ENCODE assay signal across 9 cellular contexts in the genomic region with DNA sequence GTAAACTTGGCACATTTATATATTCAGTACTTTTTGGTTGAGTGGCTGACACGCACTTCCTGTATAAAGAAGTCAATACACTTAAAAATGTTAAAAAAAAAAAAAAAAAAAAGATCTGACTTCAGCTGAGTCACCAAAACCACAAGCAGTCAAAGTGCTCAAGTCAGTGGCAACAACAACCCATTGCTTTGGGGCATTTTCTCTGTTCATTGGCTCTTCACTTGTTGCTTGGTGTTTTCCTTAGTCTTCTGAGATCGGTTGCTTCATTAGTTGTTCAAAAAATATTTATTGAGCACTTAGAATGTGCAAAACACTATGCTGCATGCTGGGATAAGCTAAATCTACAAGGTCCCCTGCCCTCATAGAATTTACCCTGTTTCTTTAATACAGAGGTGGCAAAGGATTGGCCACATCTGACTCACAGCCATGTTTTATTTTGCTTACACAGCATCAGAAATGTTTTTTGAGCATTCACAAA.
DNase-seq lines count a peak whose midpoint lies in the region; ATAC-seq and TF ChIP-seq lines count a peak whose summit lies in the region.
"Had no signal": no experiment of that assay in that cellular context is flagged by ENCODE, and none has a peak within 500 bp of the region (broad histone marks: within the 10 kb centered on the region; RNA-seq: fewer than 3 reads in every experiment).

No MANE protein-coding gene starts in this region.

- peak; percentile 93 for DNase-seq in Caki2 (ENCODE audit: low read depth)
- DNase-seq in T-helper 1 cell = peak in 4 of 5 donors; percentile 38 to 89 (median 44)
- DNase-seq in chondrocyte (ENCODE audit: low spot score) = no peak
- no peak for DNase-seq in NK-92 treated with Interleukin-12 subunit alpha and Interleukin-12 subunit beta, amount 100 ng/mL, for 24 hours (lab: John Stamatoyannopoulos, UW)
- no peak for DNase-seq in NCI-H345 (lab: John Stamatoyannopoulos, UW)

- peak overlapping the region; percentile 52 for H3K27ac Mint-ChIP-seq in chondrocyte (ENCODE audit: unreplicated experiment)

- no peaks in the 10 kb centered on the region for H3K36me3 Mint-ChIP-seq in chondrocyte (ENCODE audit: low read depth)

- no peak for TF ChIP-seq CTCF in chondrocyte (IDR thresholded peaks at IDR 0.05)
- TF ChIP-seq CTCF in neutrophil (IDR thresholded peaks at IDR 0.05) = no peak

- H3K27ac ChIP-seq in neutrophil = peak overlapping the region; percentile 85

- no peaks in the 10 kb centered on the region for H3K9me3 Mint-ChIP-seq in chondrocyte (ENCODE audit: low read depth)

- peaks cover 40 to 45% of the 10 kb centered on the region in 2 experiments for H3K4me1 ChIP-seq in neutrophil (ENCODE audit: control insufficient read depth in 1 of 2, insufficient read depth in 1 of 2, low read depth in 1 of 2, low read length in 1 of 2)

- H3K9me3 ChIP-seq in neutrophil = no peaks in the 10 kb centered on the region
- H3K9me3 ChIP-seq: body of pancreas had no signal

- in situ Hi-C loops in Caki2 (cut with HindIII; ENCODE audit: low pct_unique_long_range_greater_than_20kb, low sequenced_read_pairs) = no loop called here

- ATAC-seq in GM19467 (IDR thresholded peaks at IDR 0.05; ENCODE audit: unreplicated experiment) (peak; percentile 70), HG03558 (IDR thresholded peaks at IDR 0.05; ENCODE audit: extremely low read depth, unreplicated experiment) (peak; percentile 83)
- ATAC-seq: body of pancreas had no signal

- H3K4me1 Mint-ChIP-seq in chondrocyte (ENCODE audit: low read depth) = peaks cover 25% of the 10 kb centered on the region

- H3K27me3 ChIP-seq in neutrophil = no peaks in the 10 kb centered on the region
- H3K27me3 ChIP-seq: body of pancreas had no signal

- no peak overlapping the region for H3K4me3 Mint-ChIP-seq in chondrocyte (ENCODE audit: unreplicated experiment)

- H3K36me3 ChIP-seq in neutrophil = no peaks in the 10 kb centered on the region

- peak overlapping the region in 1 of 2 experiments; percentile 5 for H3K4me3 ChIP-seq in neutrophil (ENCODE audit: low read depth in 1 of 2, low read length in 1 of 2)
- H3K4me3 ChIP-seq: body of pancreas had no signal

- no peaks in the 10 kb centered on the region for H3K27me3 Mint-ChIP-seq in chondrocyte (ENCODE audit: low read depth)

Comparison
In these comparisons a context has a peak if more than half of its experiments do, and no peak if none do; other contexts are left out.
1. DNase-seq: peak in Caki2 (single experiment) and T-helper 1 cell (4 of 5); none in chondrocyte (single experiment), NK-92 treated with Interleukin-12 subunit alpha and Interleukin-12 subunit beta, amount 100 ng/mL, for 24 hours (single experiment) and NCI-H345 (single experiment).